1 cellular context compared by ENCODE assay signal in genomic region chr2:74119912-74120825, GRCh38.
A peak's percentile ranks its signal among the peaks of the same experiment; 100 is the strongest.
TF ChIP-seq lines count a peak whose summit lies in the region.

No MANE protein-coding gene starts in this region.

TF ChIP-seq in HepG2, 621 proteins besides CTCF, POLR2A, EP300 and RAD21 (continued from another document):
- TF ChIP-seq TIGD3 (CRISPR knock-in tag; IDR thresholded peaks at IDR 0.05; ENCODE audit: borderline replicate concordance) (peak; percentile 93), TCF7L2 (IDR thresholded peaks at IDR 0.05; ENCODE audit: low read depth, low read length) (no peak), ZNF510 (CRISPR knock-in tag; IDR thresholded peaks at IDR 0.05; ENCODE audit: low read depth) (peak; percentile 63; the same call in 1 of the 2 replicates), THAP8 (CRISPR knock-in tag; IDR thresholded peaks at IDR 0.05; ENCODE audit: borderline replicate concordance) (0 out of 2 replicates have a peak, but pooled peaks have one; percentile 52), PAXIP1 (CRISPR knock-in tag; conservative IDR thresholded peaks at IDR 0.05) (no peak), ATF7 (IDR thresholded peaks at IDR 0.05) (no peak), ATF7 (CRISPR knock-in tag; IDR thresholded peaks at IDR 0.05) (no peak)
TF ChIP-seq in HepG2: peak in this region for 407.
